Comparison of ENCODE assay signal across 8 cellular contexts in the genomic region with DNA sequence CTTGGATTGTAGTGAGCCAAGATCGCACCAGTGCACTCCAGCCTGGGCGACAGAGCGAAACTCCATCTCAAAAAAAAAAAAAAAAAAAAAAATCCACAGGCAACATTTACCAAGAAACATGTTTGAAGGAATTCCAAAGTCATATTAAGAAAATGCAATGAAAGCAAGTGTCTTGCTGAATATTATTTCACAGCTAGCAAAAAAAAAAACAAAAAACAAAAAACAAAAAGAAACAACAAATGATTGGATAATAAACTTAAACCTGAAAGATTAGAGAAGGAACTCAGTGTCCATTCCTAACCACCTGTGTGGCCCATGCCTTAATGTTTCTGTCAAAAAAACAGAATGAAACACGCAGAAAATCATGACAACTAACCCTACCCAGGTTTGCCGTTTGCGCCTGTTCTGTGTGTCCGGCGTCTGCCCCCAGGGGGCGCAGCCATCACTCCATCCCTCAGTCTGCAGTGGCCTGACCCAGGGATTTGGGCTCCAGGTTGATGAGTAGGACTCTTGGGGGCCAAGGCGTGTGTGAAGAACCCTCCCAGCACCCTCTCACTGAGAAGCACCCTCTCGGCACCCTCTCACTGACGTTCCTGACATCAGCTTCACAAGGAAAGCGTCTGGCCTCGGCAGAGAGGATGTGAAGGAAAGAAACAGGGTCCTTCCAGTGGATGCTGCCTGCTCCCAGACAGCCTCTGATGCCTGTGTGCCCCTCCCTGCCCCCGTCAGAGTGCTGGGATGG. TPM values are rescaled to one million over a fixed set of nuclear protein-coding genes. Genes with fewer than 3 reads are reported as not detected.
DNase-seq lines count a peak whose midpoint lies in the region; ATAC-seq and TF ChIP-seq lines count a peak whose summit lies in the region.

No MANE protein-coding gene starts in this region.

- H3K4me3 ChIP-seq in GM12875 (ENCODE audit: low read depth, low read length) (no peak overlapping the region), LNCaP clone FGC (ENCODE audit: low read depth, low read length) (no peak overlapping the region)

- ATAC-seq in WTC11 = peak; percentile 77
- ATAC-seq in left lobe of liver = peak; percentile 71
- no peak for ATAC-seq in HG02884 (IDR thresholded peaks at IDR 0.05; ENCODE audit: unreplicated experiment)

- no peaks in the 10 kb centered on the region for H3K9me3 Mint-ChIP-seq in WTC11

- H3K4me1 Mint-ChIP-seq in WTC11 = no peaks in the 10 kb centered on the region

- H3K36me3 Mint-ChIP-seq in WTC11 = no peaks in the 10 kb centered on the region

- no peak overlapping the region for H3K27ac Mint-ChIP-seq in WTC11

- CTCF ChIA-PET in WTC11 (lab: Charles Lee) = interaction anchor here (0.6 to 4.0 kb wide), 35 partner anchors 9 to 1488 kb away, joined by 3 to 25 read pairs (median 3); a partner anchor contains a TSS

- no peaks in the 10 kb centered on the region for H3K27me3 Mint-ChIP-seq in WTC11 (ENCODE audit: low read depth)

- in situ Hi-C loops in T47D (cut with HindIII; ENCODE audit: low pct_unique_long_range_greater_than_20kb, low sequenced_read_pairs) = no loop called here

- TF ChIP-seq CTCF in GM12875 (IDR thresholded peaks at IDR 0.05; ENCODE audit: borderline replicate concordance, insufficient read depth, low read depth, low read length) (peak; percentile 94), LNCaP clone FGC (IDR thresholded peaks at IDR 0.05; ENCODE audit: control insufficient read depth, extremely low read depth, insufficient read depth) (peak; percentile 75), WTC11 (IDR thresholded peaks at IDR 0.05) (peak; percentile 90)

- POLR2A ChIA-PET in WTC11 (lab: Charles Lee) = interaction anchor here (0.7 kb wide), 2 partner anchors 202 to 877 kb away, joined by 3 to 4 read pairs; no protein-coding TSS in a partner anchor

- H3K4me3 Mint-ChIP-seq in WTC11 = no peak overlapping the region

- no peak for DNase-seq in LNCaP clone FGC (ENCODE audit: low read depth)
- DNase-seq in WTC11 (ENCODE audit: low spot score) = peak; percentile 83
- peak; percentile 62 to 71 for DNase-seq in T47D (ENCODE audit: low read depth in 1 of 2, low spot score in 1 of 2)
- no peak for DNase-seq in left lobe of liver (ENCODE audit: low spot score)
- DNase-seq in stimulated activated CD8-positive, alpha-beta memory T cell treated with anti-CD3 and anti-CD28 coated beads, Interleukin-15, amount 100 ng/mL, for 24 hours (ENCODE audit: low read depth) = peak; percentile 59
- no peak for DNase-seq in dedifferentiated amniotic fluid mesenchymal stem cell (ENCODE audit: extremely low spot score)

TF ChIP-seq in WTC11, 78 proteins besides CTCF, POLR2A, EP300 and RAD21:
- TF ChIP-seq ZNF671 (CRISPR knock-in tag; IDR thresholded peaks at IDR 0.05) (no peak), JUN (CRISPR knock-in tag; IDR thresholded peaks at IDR 0.05) (no peak)

RNA-seq across cellular contexts. Expression of a gene that starts 19.2 kb away (rescaled TPM):
- 96.0 to 117 TPM (median 112 TPM) in 3 replicates for total RNA-seq in WTC11 (2021)
- total RNA-seq in left lobe of liver = 73.9 TPM

RNA-seq across cellular contexts. Expression of a gene that starts 28.0 kb away (rescaled TPM):
- total RNA-seq in WTC11 (2021) (1.0 to 1.5 TPM (median 1.5 TPM) in 3 replicates), left lobe of liver (13.6 TPM)

RNA-seq across cellular contexts. Expression of a gene that starts 47.1 kb away (rescaled TPM):
- total RNA-seq in WTC11 (2021) (72.8 to 81.0 TPM (median 77.2 TPM) in 3 replicates), left lobe of liver (19.1 TPM)

Comparison
In these comparisons a context has a peak if more than half of its experiments do, and no peak if none do; other contexts are left out.
1. DNase-seq: peak in WTC11 (single experiment), T47D (2 of 2) and stimulated activated CD8-positive, alpha-beta memory T cell treated with anti-CD3 and anti-CD28 coated beads, Interleukin-15, amount 100 ng/mL, for 24 hours (single experiment); none in LNCaP clone FGC (single experiment), left lobe of liver (single experiment) and dedifferentiated amniotic fluid mesenchymal stem cell (single experiment).
2. Peak in every context shown above with its lines, with median percentiles within 50 percentile points of each other: CTCF ChIP-seq.